In the genomic region with DNA sequence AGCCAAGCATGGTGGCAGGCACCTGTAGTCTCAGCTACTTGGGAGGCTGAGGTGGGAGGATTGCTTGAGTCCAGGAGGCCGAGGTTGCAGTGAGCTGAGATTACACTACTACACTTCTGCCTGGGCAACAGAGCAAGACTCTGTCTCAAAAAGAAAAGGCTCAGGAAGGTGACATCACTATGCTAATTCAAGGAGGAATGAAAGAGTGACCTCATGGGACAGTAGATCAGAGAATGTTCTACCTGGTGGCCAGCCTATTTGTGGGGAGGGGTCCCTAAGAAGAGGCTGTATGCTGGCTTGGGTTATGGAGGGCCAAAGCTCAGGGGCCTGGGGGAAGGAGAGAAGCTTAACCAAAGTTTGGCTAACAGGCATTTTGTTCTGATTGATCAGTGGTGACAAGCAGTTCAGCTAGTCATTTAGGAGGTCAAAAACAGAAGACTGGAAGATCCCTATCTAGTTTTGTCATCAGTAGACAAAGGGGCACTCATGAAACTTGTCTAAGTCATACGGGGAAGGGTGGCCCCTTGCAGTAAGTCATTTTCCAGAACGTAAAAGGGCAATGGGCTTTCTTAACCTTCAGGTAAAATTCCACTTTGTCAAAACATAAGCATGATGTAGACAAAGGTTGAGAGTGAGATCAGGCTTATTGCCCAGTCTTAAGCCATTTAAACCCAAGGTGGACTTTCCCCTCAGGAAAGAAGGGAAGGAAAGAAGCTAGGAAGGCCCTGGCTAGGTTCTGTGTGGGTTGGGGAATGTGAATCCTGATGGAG, we compare ENCODE assay signal across 14 cellular contexts.
DNase-seq lines count a peak whose midpoint lies in the region; ATAC-seq, FAIRE-seq and TF ChIP-seq lines count a peak whose summit lies in the region.
"Had no signal": no experiment of that assay in that cellular context is flagged by ENCODE, and none has a peak within 500 bp of the region (broad histone marks: within the 10 kb centered on the region; RNA-seq: fewer than 3 reads in every experiment).

No MANE protein-coding gene starts in this region.

- H3K27ac ChIP-seq in spleen, result no peak overlapping the region
- H3K27ac ChIP-seq: esophagus squamous epithelium, ovary, RWPE1 had no signal

- no peaks in the 10 kb centered on the region for H3K36me3 ChIP-seq in spleen
- H3K36me3 ChIP-seq: esophagus squamous epithelium, ovary had no signal

- FAIRE-seq in frontal cortex (lab: Jason Lieb, UNC), result no peak

- no peak for TF ChIP-seq POLR2A in spleen (IDR thresholded peaks at IDR 0.05)

- no peaks in the 10 kb centered on the region for H3K27me3 Mint-ChIP-seq in activated T-helper 17 cell treated with anti-CD3 and anti-CD28 coated beads, Interleukin-2, amount 50 U/mL, for 72 hours
- no peaks in the 10 kb centered on the region for H3K27me3 Mint-ChIP-seq in type B pancreatic cell
- H3K27me3 Mint-ChIP-seq: CD4-positive, alpha-beta memory T cell had no signal

- TF ChIP-seq CTCF in type B pancreatic cell (conservative IDR thresholded peaks at IDR 0.05), result no peak
- no peak for TF ChIP-seq CTCF in spleen (IDR thresholded peaks at IDR 0.05 in 8 of 11, conservative IDR thresholded peaks at IDR 0.05 in 3 of 11)

- no peak overlapping the region for H3K4me3 ChIP-seq in spleen
- H3K4me3 ChIP-seq: esophagus squamous epithelium, ovary had no signal

- peaks cover 0 to 6% (median 0%) of the 10 kb centered on the region in 8 donors for H3K9me3 ChIP-seq in spleen
- H3K9me3 ChIP-seq: esophagus squamous epithelium, ovary had no signal

- H3K27ac Mint-ChIP-seq in activated T-helper 17 cell treated with anti-CD3 and anti-CD28 coated beads, Interleukin-2, amount 50 U/mL, for 72 hours, result peak overlapping the region; percentile 96
- H3K27ac Mint-ChIP-seq in type B pancreatic cell, result peak overlapping the region; percentile 83
- H3K27ac Mint-ChIP-seq: HFFc6 had no signal

- intact Hi-C loops in spleen (cut with DNase I; ENCODE audit: low total_unique reads), result loop anchor here (10.0 kb wide), 2 partner anchors 435 to 1115 kb away; no protein-coding TSS in a partner anchor

- peak; percentile 31 for ATAC-seq in HG02588 (IDR thresholded peaks at IDR 0.05; ENCODE audit: unreplicated experiment)
- ATAC-seq in activated T-helper 17 cell treated with anti-CD3 and anti-CD28 coated beads, Interleukin-2, amount 50 U/mL, for 72 hours (replicated peaks), result peak; percentile 81

- H3K27me3 ChIP-seq in spleen (replicated peaks in 1 of 7), result no peaks in the 10 kb centered on the region
- H3K27me3 ChIP-seq: esophagus squamous epithelium, ovary had no signal

- peaks cover 12% of the 10 kb centered on the region for H3K4me1 Mint-ChIP-seq in activated T-helper 17 cell treated with anti-CD3 and anti-CD28 coated beads, Interleukin-2, amount 50 U/mL, for 72 hours
- H3K4me1 Mint-ChIP-seq in type B pancreatic cell (ENCODE audit: unreplicated experiment), result peaks cover 19% of the 10 kb centered on the region

- no peaks in the 10 kb centered on the region for H3K36me3 Mint-ChIP-seq in activated T-helper 17 cell treated with anti-CD3 and anti-CD28 coated beads, Interleukin-2, amount 50 U/mL, for 72 hours (ENCODE audit: low read depth)
- H3K36me3 Mint-ChIP-seq in type B pancreatic cell, result no peaks in the 10 kb centered on the region
- H3K36me3 Mint-ChIP-seq: CD4-positive, alpha-beta memory T cell had no signal

- peaks cover 5 to 26% (median 18%) of the 10 kb centered on the region in 6 donors for H3K4me1 ChIP-seq in spleen

- H3K9me3 Mint-ChIP-seq in activated T-helper 17 cell treated with anti-CD3 and anti-CD28 coated beads, Interleukin-2, amount 50 U/mL, for 72 hours, result no peaks in the 10 kb centered on the region
- H3K9me3 Mint-ChIP-seq in type B pancreatic cell, result peaks cover 5% of the 10 kb centered on the region
- H3K9me3 Mint-ChIP-seq: HFFc6 had no signal

- H3K4me3 Mint-ChIP-seq in activated T-helper 17 cell treated with anti-CD3 and anti-CD28 coated beads, Interleukin-2, amount 50 U/mL, for 72 hours, result peak overlapping the region; percentile 24
- no peak overlapping the region for H3K4me3 Mint-ChIP-seq in type B pancreatic cell
- H3K4me3 Mint-ChIP-seq: CD4-positive, alpha-beta memory T cell; HFFc6 had no signal

- DNase-seq in stimulated activated CD4-positive, alpha-beta T cell treated with anti-CD3 and anti-CD28 coated beads, Interleukin-15, amount 100 ng/mL, for 48 hours (ENCODE audit: low read depth in 2 of 2), result peak; percentile 11 to 16
- DNase-seq in stimulated activated CD4-positive, alpha-beta T cell treated with anti-CD3 and anti-CD28 coated beads, Interleukin-4, amount 100 ng/mL, for 4 hours, result no peak
- DNase-seq in type B pancreatic cell (ENCODE audit: extremely low spot score, unreplicated experiment) (no peak), frontal cortex (ENCODE audit: low spot score in 2 of 2) (no peak), NCI-H446 treated with DMSO at 0.1 percent for 48 hours (lab: John Stamatoyannopoulos, UW) (no peak), spleen (no peak)
- DNase-seq: activated gamma-delta T cell treated with Interleukin-2 at 50 U/mL for 16 hours; CD4-positive, alpha-beta memory T cell; esophagus squamous epithelium; HFFc6; ovary had no signal

- 69 to 83% (median 78%) methylated on average over 3 of the region's 3 CpGs for WGBS in spleen, 5 donors

Comparison
In these comparisons a context has a peak if more than half of its experiments do, and no peak if none do; other contexts are left out.
1. DNase-seq: peak in stimulated activated CD4-positive, alpha-beta T cell treated with anti-CD3 and anti-CD28 coated beads, Interleukin-15, amount 100 ng/mL, for 48 hours (2 of 2); none in stimulated activated CD4-positive, alpha-beta T cell treated with anti-CD3 and anti-CD28 coated beads, Interleukin-4, amount 100 ng/mL, for 4 hours (0 of 2), type B pancreatic cell (single experiment), frontal cortex (0 of 2), NCI-H446 treated with DMSO at 0.1 percent for 48 hours (single experiment) and spleen (single experiment).